18 cellular contexts compared by ENCODE assay signal in the genomic region with DNA sequence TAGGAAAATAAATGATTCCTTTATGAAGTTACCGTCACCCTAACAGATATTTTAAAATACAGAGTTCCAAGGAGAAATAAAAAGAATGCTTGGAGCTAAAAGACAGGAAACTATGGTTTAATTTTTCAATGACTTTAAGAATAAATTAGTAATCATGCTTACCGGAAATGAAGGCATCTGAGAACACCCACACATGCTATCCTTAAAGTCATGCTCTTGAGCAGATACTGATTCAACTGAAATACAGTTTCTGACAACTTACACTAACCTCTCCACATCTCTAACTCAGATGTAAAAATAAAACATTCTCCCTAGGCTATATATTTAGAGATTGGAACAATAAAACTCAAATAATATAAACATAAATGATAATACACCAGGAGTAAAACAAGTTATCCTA. TPM values are rescaled to one million over a fixed set of nuclear protein-coding genes. Genes with fewer than 3 reads are reported as not detected.
DNase-seq lines count a peak whose midpoint lies in the region; ATAC-seq and TF ChIP-seq lines count a peak whose summit lies in the region.
"Had no signal": no experiment of that assay in that cellular context is flagged by ENCODE, and none has a peak within 500 bp of the region (broad histone marks: within the 10 kb centered on the region; RNA-seq: fewer than 3 reads in every experiment).

No MANE protein-coding gene starts in this region.

- peak; percentile 58 for ATAC-seq in activated CD4-positive, alpha-beta T cell treated with anti-CD3 and anti-CD28 coated beads for 36 hours
- ATAC-seq in naive thymus-derived CD8-positive, alpha-beta T cell, result no peak
- ATAC-seq: lower lobe of right lung, Panc1 had no signal

- no peaks in the 10 kb centered on the region for H3K9me3 Mint-ChIP-seq in activated CD4-positive, alpha-beta T cell treated with anti-CD3 and anti-CD28 coated beads for 36 hours (ENCODE audit: low read depth)
- H3K9me3 Mint-ChIP-seq in activated T-helper 1 cell treated with anti-CD3 and anti-CD28 coated beads, Interleukin-12 subunit alpha, Interleukin-12 subunit beta, Interleukin-2, Interleukin-4 antibody, amounts not matched to agents 30 ng/mL and 10 ng/mL and 1 ng/mL, durations not matched to agents 14 hours and 24 hours and 36 hours, result no peaks in the 10 kb centered on the region
- no peaks in the 10 kb centered on the region for H3K9me3 Mint-ChIP-seq in naive thymus-derived CD8-positive, alpha-beta T cell
- H3K9me3 Mint-ChIP-seq: naive B cell had no signal

- H3K4me3 Mint-ChIP-seq in activated CD4-positive, alpha-beta T cell treated with anti-CD3 and anti-CD28 coated beads for 36 hours, result peak overlapping the region; percentile 57
- peak overlapping the region; percentile 50 for H3K4me3 Mint-ChIP-seq in activated T-helper 1 cell treated with anti-CD3 and anti-CD28 coated beads, Interleukin-12 subunit alpha, Interleukin-12 subunit beta, Interleukin-2, Interleukin-4 antibody, amounts not matched to agents 30 ng/mL and 10 ng/mL and 1 ng/mL, durations not matched to agents 14 hours and 24 hours and 36 hours
- peak overlapping the region in 9 of 10 donors; percentile 4 to 59 (median 41) for H3K4me3 Mint-ChIP-seq in naive thymus-derived CD8-positive, alpha-beta T cell

- H3K27me3 Mint-ChIP-seq in activated CD4-positive, alpha-beta T cell treated with anti-CD3 and anti-CD28 coated beads for 36 hours, result no peaks in the 10 kb centered on the region
- H3K27me3 Mint-ChIP-seq in activated T-helper 1 cell treated with anti-CD3 and anti-CD28 coated beads, Interleukin-12 subunit alpha, Interleukin-12 subunit beta, Interleukin-2, Interleukin-4 antibody, amounts not matched to agents 30 ng/mL and 10 ng/mL and 1 ng/mL, durations not matched to agents 14 hours and 24 hours and 36 hours (ENCODE audit: insufficient read depth), result no peaks in the 10 kb centered on the region
- H3K27me3 Mint-ChIP-seq in naive thymus-derived CD8-positive, alpha-beta T cell, result no peaks in the 10 kb centered on the region
- H3K27me3 Mint-ChIP-seq: naive B cell, progenitor cell of endocrine pancreas had no signal

- in situ Hi-C loops in GM13976 (cut with MboI; ENCODE audit: low sequenced_read_pairs, unreplicated experiment), result no loop called here

- DNase-seq in activated CD4-positive, alpha-beta T cell treated with anti-CD3 and anti-CD28 coated beads for 36 hours, result no peak
- no peak for DNase-seq in activated CD4-positive, alpha-beta T cell treated with anti-CD3 and anti-CD28 coated beads for 48 hours
- DNase-seq in GM13976 (ENCODE audit: low spot score) (peak; percentile 37), NCI-H2227 treated with DMSO at 0.1 percent for 48 hours (lab: John Stamatoyannopoulos, UW) (no peak), retina (no peak), NCI-H2227 (lab: John Stamatoyannopoulos, UW; ENCODE audit: unreplicated experiment) (no peak)
- DNase-seq in activated T-helper 1 cell treated with anti-CD3 and anti-CD28 coated beads, Interleukin-12 subunit alpha, Interleukin-12 subunit beta, Interleukin-2, Interleukin-4 antibody, amounts not matched to agents 30 ng/mL and 10 ng/mL and 1 ng/mL, durations not matched to agents 14 hours and 24 hours and 36 hours (ENCODE audit: low spot score), result no peak
- DNase-seq in naive thymus-derived CD8-positive, alpha-beta T cell, result no peak
- DNase-seq: dermis blood vessel endothelial cell, lower lobe of right lung, MG63, naive B cell, NCI-H187 treated with DMSO at 0.1 percent for 48 hours, NCI-H526, trophoblast cell, WERI-Rb-1 had no signal

- H3K4me1 Mint-ChIP-seq in activated CD4-positive, alpha-beta T cell treated with anti-CD3 and anti-CD28 coated beads for 36 hours, result peaks cover 63% of the 10 kb centered on the region
- peaks cover 54% of the 10 kb centered on the region for H3K4me1 Mint-ChIP-seq in activated T-helper 1 cell treated with anti-CD3 and anti-CD28 coated beads, Interleukin-12 subunit alpha, Interleukin-12 subunit beta, Interleukin-2, Interleukin-4 antibody, amounts not matched to agents 30 ng/mL and 10 ng/mL and 1 ng/mL, durations not matched to agents 14 hours and 24 hours and 36 hours (ENCODE audit: low read depth)
- peaks cover 25 to 65% (median 51%) of the 10 kb centered on the region in 4 donors for H3K4me1 Mint-ChIP-seq in naive thymus-derived CD8-positive, alpha-beta T cell

- CTCF ChIA-PET in activated CD4-positive, alpha-beta T cell treated with anti-CD3 and anti-CD28 coated beads for 36 hours (lab: Charles Lee), result interaction anchor here (0.7 to 3.4 kb wide), 4 partner anchors 15 to 131 kb away, joined by 3 to 28 read pairs (median 6); no protein-coding TSS in a partner anchor

- intact Hi-C loops in activated CD4-positive, alpha-beta T cell treated with anti-CD3 and anti-CD28 coated beads for 36 hours (cut with DNase I, micrococcal nuclease), result no loop called here
- intact Hi-C loops in activated T-helper 1 cell treated with anti-CD3 and anti-CD28 coated beads, Interleukin-12 subunit alpha, Interleukin-12 subunit beta, Interleukin-2, Interleukin-4 antibody, amounts not matched to agents 30 ng/mL and 10 ng/mL and 1 ng/mL, durations not matched to agents 14 hours and 24 hours and 36 hours (cut with micrococcal nuclease), result loop anchor here (1.0 kb wide), 1 partner anchor 8 kb away; the partner anchor contains the start of gene PSMD12

- no peak for TF ChIP-seq CTCF in GM13976 (IDR thresholded peaks at IDR 0.05; ENCODE audit: borderline replicate concordance, control extremely low read depth, extremely low read depth, insufficient read depth, missing control alignments)

- H3K36me3 Mint-ChIP-seq in activated CD4-positive, alpha-beta T cell treated with anti-CD3 and anti-CD28 coated beads for 36 hours (ENCODE audit: low read depth), result peaks cover 57% of the 10 kb centered on the region
- H3K36me3 Mint-ChIP-seq in activated T-helper 1 cell treated with anti-CD3 and anti-CD28 coated beads, Interleukin-12 subunit alpha, Interleukin-12 subunit beta, Interleukin-2, Interleukin-4 antibody, amounts not matched to agents 30 ng/mL and 10 ng/mL and 1 ng/mL, durations not matched to agents 14 hours and 24 hours and 36 hours (ENCODE audit: low read depth), result peaks cover 51% of the 10 kb centered on the region
- peaks cover 0 to 79% (median 18%) of the 10 kb centered on the region in 3 donors for H3K36me3 Mint-ChIP-seq in naive thymus-derived CD8-positive, alpha-beta T cell

- peak overlapping the region; percentile 89 for H3K27ac Mint-ChIP-seq in activated CD4-positive, alpha-beta T cell treated with anti-CD3 and anti-CD28 coated beads for 36 hours
- peak overlapping the region; percentile 78 for H3K27ac Mint-ChIP-seq in activated T-helper 1 cell treated with anti-CD3 and anti-CD28 coated beads, Interleukin-12 subunit alpha, Interleukin-12 subunit beta, Interleukin-2, Interleukin-4 antibody, amounts not matched to agents 30 ng/mL and 10 ng/mL and 1 ng/mL, durations not matched to agents 14 hours and 24 hours and 36 hours
- H3K27ac Mint-ChIP-seq in naive thymus-derived CD8-positive, alpha-beta T cell, result peak overlapping the region in 9 of 10 donors; percentile 9 to 80 (median 41)
- H3K27ac Mint-ChIP-seq: progenitor cell of endocrine pancreas had no signal

- POLR2A ChIA-PET in activated CD4-positive, alpha-beta T cell treated with anti-CD3 and anti-CD28 coated beads for 36 hours (lab: Charles Lee), result interaction anchor here (1.0 kb wide), 1 partner anchor 12 kb away, joined by 3 read pairs; no protein-coding TSS in a partner anchor
- POLR2A ChIA-PET in naive thymus-derived CD8-positive, alpha-beta T cell (lab: Charles Lee), result interaction anchor here (0.7 kb wide), 2 partner anchors 9 to 375 kb away, joined by 4 to 5 read pairs; no protein-coding TSS in a partner anchor

RNA-seq across cellular contexts. Expression of gene PSMD12, which starts 7.8 kb away (rescaled TPM):
- total RNA-seq in activated CD4-positive, alpha-beta T cell treated with anti-CD3 and anti-CD28 coated beads for 36 hours, result 100 to 1,000 TPM; 100 to 101 TPM
- total RNA-seq in activated T-helper 1 cell treated with anti-CD3 and anti-CD28 coated beads, Interleukin-12 subunit alpha, Interleukin-12 subunit beta, Interleukin-2, Interleukin-4 antibody, amounts not matched to agents 30 ng/mL and 10 ng/mL and 1 ng/mL, durations not matched to agents 14 hours and 24 hours and 36 hours, result 87.4 TPM in 2 replicates
- total RNA-seq in naive thymus-derived CD8-positive, alpha-beta T cell, result 10 to 100 TPM; 44.6 to 45.4 TPM
- polyA plus RNA-seq in naive thymus-derived CD8-positive, alpha-beta T cell, result 10 to 100 TPM; 32.0 to 33.0 (median 32.5) TPM

RNA-seq across cellular contexts. Expression of gene PITPNC1, which starts 18.5 kb away (rescaled TPM):
- total RNA-seq in activated CD4-positive, alpha-beta T cell treated with anti-CD3 and anti-CD28 coated beads for 36 hours, result 10 to 100 TPM; 41.6 to 56.3 TPM
- 17.7 and 18.3 TPM in 2 replicates for total RNA-seq in activated T-helper 1 cell treated with anti-CD3 and anti-CD28 coated beads, Interleukin-12 subunit alpha, Interleukin-12 subunit beta, Interleukin-2, Interleukin-4 antibody, amounts not matched to agents 30 ng/mL and 10 ng/mL and 1 ng/mL, durations not matched to agents 14 hours and 24 hours and 36 hours
- total RNA-seq in naive thymus-derived CD8-positive, alpha-beta T cell, result 100 to 1,000 TPM; 128 to 133 TPM
- 100 to 1,000 TPM; 119 to 159 (median 125) TPM for polyA plus RNA-seq in naive thymus-derived CD8-positive, alpha-beta T cell
